Comparison of ENCODE assay signal across 7 cellular contexts in the genomic region with DNA sequence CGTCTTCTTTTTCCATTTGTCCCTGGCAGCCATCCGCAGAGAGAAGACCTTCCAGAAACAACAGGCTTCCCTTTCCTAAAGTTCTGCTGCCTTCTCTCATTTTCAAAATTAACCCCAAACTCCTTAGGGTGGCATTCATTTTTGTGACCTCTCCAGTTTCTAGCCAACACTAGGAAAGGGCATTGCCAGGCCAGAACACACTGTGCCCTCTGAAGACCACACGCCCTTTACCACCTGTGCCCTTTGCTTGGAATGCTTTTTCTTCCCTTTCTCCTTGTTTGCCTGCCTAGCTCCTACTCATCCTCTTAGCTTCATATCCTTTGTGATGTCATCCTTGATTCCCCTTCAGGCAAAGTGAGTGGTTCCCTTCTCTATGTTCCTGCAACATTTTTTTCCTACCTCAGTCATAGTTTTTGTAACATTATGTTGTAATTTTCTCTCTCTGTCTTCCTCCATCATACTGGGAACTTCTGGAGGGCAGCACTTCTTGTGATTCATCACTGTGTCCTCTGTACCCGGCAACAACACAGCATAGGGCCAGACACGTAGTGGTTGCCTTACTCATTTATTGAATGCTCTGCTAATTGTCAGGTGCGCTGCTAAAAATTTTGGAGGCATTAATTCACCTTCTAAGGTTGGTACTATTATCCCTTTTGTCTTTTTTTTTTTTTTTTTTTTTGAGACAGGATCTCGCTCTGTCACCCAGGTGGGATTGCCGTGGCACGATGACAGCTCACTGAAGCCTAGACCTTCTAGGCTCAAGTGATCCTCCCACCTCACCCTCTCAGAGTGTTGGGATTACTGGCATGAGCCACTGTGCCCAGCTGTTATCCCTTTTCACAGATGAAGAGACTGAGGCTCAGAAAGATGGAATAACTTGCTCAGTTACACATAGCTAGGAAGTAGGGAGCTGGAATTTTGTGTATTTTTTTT. TPM values are rescaled to one million over a fixed set of nuclear protein-coding genes. Genes with fewer than 3 reads are reported as not detected.
DNase-seq lines count a peak whose midpoint lies in the region; FAIRE-seq and TF ChIP-seq lines count a peak whose summit lies in the region.
"Had no signal": no experiment of that assay in that cellular context is flagged by ENCODE, and none has a peak within 500 bp of the region (broad histone marks: within the 10 kb centered on the region; RNA-seq: fewer than 3 reads in every experiment).

No MANE protein-coding gene starts in this region.

- TF ChIP-seq CTCF in GM12875 (IDR thresholded peaks at IDR 0.05; ENCODE audit: borderline replicate concordance, insufficient read depth, low read depth, low read length): no peak
- peak in 1 of 6 experiments; percentile 10 for TF ChIP-seq CTCF in adrenal gland (IDR thresholded peaks at IDR 0.05)

- H3K4me3 ChIP-seq in GM12875 (ENCODE audit: low read depth, low read length) (peak overlapping the region; percentile 72), adrenal gland (peak overlapping the region in 3 of 4 donors; percentile 16 to 99 (median 84)), muscle layer of colon (ENCODE audit: low read depth in 1 of 2, low read length in 2 of 2) (peak overlapping the region; percentile 59 to 68)

- intact Hi-C loops in adrenal gland (cut with DNase I): no loop called here

- no peaks in the 10 kb centered on the region for H3K27me3 ChIP-seq in adrenal gland
- no peaks in the 10 kb centered on the region for H3K27me3 ChIP-seq in muscle layer of colon (ENCODE audit: control insufficient read depth in 1 of 2, insufficient read depth in 2 of 2, low read length in 2 of 2)

- H3K27ac ChIP-seq in adrenal gland (peak overlapping the region; percentile 92 to 100 (median 99)), muscle layer of colon (ENCODE audit: low read depth, low read length) (peak overlapping the region; percentile 93)

- 39 to 44% (median 41%) methylated on average over 9 of the region's 9 CpGs for WGBS in adrenal gland, 4 donors

- H3K9me3 ChIP-seq in adrenal gland (replicated peaks in 1 of 3): no peaks in the 10 kb centered on the region
- H3K9me3 ChIP-seq in muscle layer of colon (ENCODE audit: low read length): no peaks in the 10 kb centered on the region

- peaks cover 19 to 26% of the 10 kb centered on the region in 2 donors for H3K4me1 ChIP-seq in adrenal gland (replicated peaks in 1 of 2)
- H3K4me1 ChIP-seq in muscle layer of colon (ENCODE audit: insufficient read depth, low read length): peaks cover 16% of the 10 kb centered on the region

- TF ChIP-seq POLR2A in adrenal gland (IDR thresholded peaks at IDR 0.05) (peak in 1 of 2 donors; percentile 25), H54 (IDR thresholded peaks at IDR 0.05; ENCODE audit: low read depth, low read length) (no peak)

- FAIRE-seq in H54 (lab: Jason Lieb, UNC): no peak

- peak overlapping the region; percentile 62 for H3K9ac ChIP-seq in muscle layer of colon (ENCODE audit: low read length)

- DNase-seq in adrenal gland: peak in 4 of 7 donors; percentile 65 to 70 (median 68)
- no peak for DNase-seq in islet precursor cell
- no peak for DNase-seq in NCI-H128 (lab: John Stamatoyannopoulos, UW; ENCODE audit: unreplicated experiment)
- DNase-seq in H54 (ENCODE audit: insufficient read length, low spot score): no peak

- H3K36me3 ChIP-seq in adrenal gland (replicated peaks in 1 of 2): peaks cover 0 to 33% of the 10 kb centered on the region in 2 donors
- H3K36me3 ChIP-seq in muscle layer of colon (ENCODE audit: insufficient read depth, low read length): peaks cover 39% of the 10 kb centered on the region

RNA-seq across cellular contexts. Expression of gene KAT8, which starts 1.0 kb away (rescaled TPM):
- total RNA-seq in adrenal gland: 10 to 100 TPM; 61.1 to 94.0 (median 86.9) TPM
- 100 to 1,000 TPM in 1 of 3 donors, 10 to 100 TPM in 2; 45.0 to 148 (median 97.4) TPM for polyA plus RNA-seq in adrenal gland

RNA-seq across cellular contexts. Expression of gene BCKDK, which starts 10.3 kb away (rescaled TPM):
- 100 to 1,000 TPM in 5 of 8 donors, 10 to 100 TPM in 3; 61.3 to 181 (median 105) TPM for total RNA-seq in adrenal gland
- 10 to 100 TPM; 30.6 to 32.1 (median 30.6) TPM for polyA plus RNA-seq in adrenal gland

RNA-seq across cellular contexts. Expression of gene PRSS8, which starts 17.0 kb away (rescaled TPM):
- total RNA-seq in adrenal gland: under 1 TPM in 4 of 8 donors, not detected in 4; 0.41 to 0.69 (median 0.53) TPM
- under 1 TPM in 2 of 3 donors, not detected in 1; 0.16 to 0.20 TPM for polyA plus RNA-seq in adrenal gland
- total RNA-seq: activated CD8-positive, alpha-beta memory T cell treated with anti-CD3 and anti-CD28 coated beads for 36 hours had no signal

RNA-seq across cellular contexts. Expression of gene VKORC1, which starts 23.9 kb away (rescaled TPM):
- 100 to 1,000 TPM in 7 of 8 donors, 10 to 100 TPM in 1; 63.5 to 267 (median 155) TPM for total RNA-seq in adrenal gland
- 100 to 1,000 TPM in 1 of 3 donors, 10 to 100 TPM in 2; 69.5 to 120 (median 82.1) TPM for polyA plus RNA-seq in adrenal gland

RNA-seq across cellular contexts. Expression of gene PRSS53, which starts 29.7 kb away (rescaled TPM):
- total RNA-seq in adrenal gland: 1 to 10 TPM in 4 of 8 donors, under 1 TPM in 4; 0.18 to 3.0 (median 1.0) TPM
- polyA plus RNA-seq in adrenal gland: 10 to 100 TPM in 1 of 3 donors, 1 to 10 TPM in 1, under 1 TPM in 1; 0.29 to 11.0 (median 3.1) TPM

Comparison
In these comparisons a context has a peak if more than half of its experiments do, and no peak if none do; other contexts are left out.
1. DNase-seq: peak in adrenal gland (4 of 7); none in islet precursor cell (single experiment), NCI-H128 (single experiment) and H54 (single experiment).
2. Peak in every context shown above with its lines, with median percentiles within 50 percentile points of each other: H3K4me3 ChIP-seq.